In genomic region chr7:107743567-107744344, GRCh38 we compare ENCODE assay signal across 8 cellular contexts. TPM values are rescaled to one million over a fixed set of nuclear protein-coding genes. Genes with fewer than 3 reads are reported as not detected.
DNase-seq lines count a peak whose midpoint lies in the region; ATAC-seq and TF ChIP-seq lines count a peak whose summit lies in the region.

CBLL1 (plus strand) TSS chr7:107744142; CDS start chr7:107744164, 22 bp downstream.

- peak; percentile 93 for TF ChIP-seq CTCF in C4-2B (conservative IDR thresholded peaks at IDR 0.05)

- DNase-seq in NCI-H526 treated with DMSO at 0.1 percent for 48 hours (lab: John Stamatoyannopoulos, UW): peak; percentile 97
- DNase-seq in activated CD4-positive, alpha-beta T cell treated with anti-CD3 and anti-CD28 coated beads, Interleukin-2, amount 10 ng/mL, durations not matched to agents 7 days and 5 days: peak; percentile 98
- peak; percentile 86 for DNase-seq in cortex of kidney (lab: John Stamatoyannopoulos, UW)
- peak; percentile 99 for DNase-seq in left kidney (ENCODE audit: low read depth, low spot score)
- peak; percentile 98 for DNase-seq in stimulated activated CD4-positive, alpha-beta T cell treated with anti-CD3 and anti-CD28 coated beads, Interleukin-2, amount 100 ng/mL, for 24 hours

- H3K36me3 Mint-ChIP-seq in activated CD4-positive, alpha-beta T cell treated with anti-CD3 and anti-CD28 coated beads, Interleukin-2, amount 10 ng/mL, durations not matched to agents 7 days and 5 days (ENCODE audit: low read depth): peaks cover 20% of the 10 kb centered on the region

- H3K4me1 Mint-ChIP-seq in activated CD4-positive, alpha-beta T cell treated with anti-CD3 and anti-CD28 coated beads, Interleukin-2, amount 10 ng/mL, durations not matched to agents 7 days and 5 days: peaks cover 48% of the 10 kb centered on the region

- no peaks in the 10 kb centered on the region for H3K9me3 Mint-ChIP-seq in activated CD4-positive, alpha-beta T cell treated with anti-CD3 and anti-CD28 coated beads, Interleukin-2, amount 10 ng/mL, durations not matched to agents 7 days and 5 days

- POLR2A ChIA-PET in activated CD4-positive, alpha-beta T cell treated with anti-CD3 and anti-CD28 coated beads, Interleukin-2, amount 10 ng/mL, durations not matched to agents 7 days and 5 days (lab: Charles Lee): interaction anchor here (0.6 to 1.5 kb wide), 3 partner anchors 9 to 575 kb away, joined by 3 to 10 read pairs (median 4); partner anchors contain the start of gene HBP1

- peak within 1 kb of the TSS; percentile 99 for H3K27ac Mint-ChIP-seq in activated CD4-positive, alpha-beta T cell treated with anti-CD3 and anti-CD28 coated beads, Interleukin-2, amount 10 ng/mL, durations not matched to agents 7 days and 5 days

- CTCF ChIA-PET in activated CD4-positive, alpha-beta T cell treated with anti-CD3 and anti-CD28 coated beads, Interleukin-2, amount 10 ng/mL, durations not matched to agents 7 days and 5 days (lab: Charles Lee): interaction anchor here (0.7 to 4.8 kb wide), 30 partner anchors 9 to 575 kb away, joined by 3 to 35 read pairs (median 5); partner anchors contain the start of genes COG5, DUS4L, HBP1 and SLC26A4

- peak within 1 kb of the TSS; percentile 87 for H3K4me3 Mint-ChIP-seq in activated CD4-positive, alpha-beta T cell treated with anti-CD3 and anti-CD28 coated beads, Interleukin-2, amount 10 ng/mL, durations not matched to agents 7 days and 5 days

- no peaks in the 10 kb centered on the region for H3K27me3 Mint-ChIP-seq in activated CD4-positive, alpha-beta T cell treated with anti-CD3 and anti-CD28 coated beads, Interleukin-2, amount 10 ng/mL, durations not matched to agents 7 days and 5 days

- ATAC-seq in GM19328 (IDR thresholded peaks at IDR 0.05; ENCODE audit: unreplicated experiment) (peak; percentile 91), HG03520 (IDR thresholded peaks at IDR 0.05; ENCODE audit: unreplicated experiment) (peak; percentile 83)

- peak within 1 kb of the TSS; percentile 88 for H3K27ac ChIP-seq in C4-2B

RNA-seq across cellular contexts. Expression of gene CBLL1, which starts in this region (rescaled TPM):
- total RNA-seq in activated CD4-positive, alpha-beta T cell treated with anti-CD3 and anti-CD28 coated beads, Interleukin-2, amount 10 ng/mL, durations not matched to agents 7 days and 5 days: 10 to 100 TPM; 45.7 to 59.7 TPM

Comparison
In these comparisons a context has a peak if more than half of its experiments do, and no peak if none do; other contexts are left out.
1. Peak in every context shown above with its lines: DNase-seq, ATAC-seq and H3K27ac ChIP-seq.